1 cellular context compared by ENCODE assay signal in genomic region chr12:71397433-71397954, GRCh38.
TF ChIP-seq lines count a peak whose summit lies in the region.

No MANE protein-coding gene starts in this region.

TF ChIP-seq in SK-N-SH treated with all-trans-retinoic acid at 6 μM for 48 hours, 23 proteins besides CTCF, POLR2A, EP300 and RAD21 (continued from another document):
- no peak for TF ChIP-seq CREB5 (CRISPR knock-in tag; IDR thresholded peaks at IDR 0.05; ENCODE audit: low read depth)
